10 cellular contexts compared by ENCODE assay signal in genomic region chr5:173707392-173707791, GRCh38.
A peak's percentile ranks its signal among the peaks of the same experiment; 100 is the strongest.
DNase-seq lines count a peak whose midpoint lies in the region; ATAC-seq and TF ChIP-seq lines count a peak whose summit lies in the region.
"Had no signal": no experiment of that assay in that cellular context is flagged by ENCODE, and none has a peak within 500 bp of the region (broad histone marks: within the 10 kb centered on the region; RNA-seq: fewer than 3 reads in every experiment).

No MANE protein-coding gene starts in this region.

- peak; percentile 92 for DNase-seq in AG08395 (ENCODE audit: low spot score)
- peak; percentile 88 for DNase-seq in NB4 (ENCODE audit: low read depth)
- DNase-seq in foreskin melanocyte: peak; percentile 11
- DNase-seq in activated T-cell treated with anti-CD3 and anti-CD28 coated beads, Interleukin-2, amount 50 U/mL, for 48 hours: no peak
- no peak for DNase-seq in ecto neural progenitor cell (ENCODE audit: low spot score)
- no peak for DNase-seq in NCI-H774 (lab: John Stamatoyannopoulos, UW)
- no peak for DNase-seq in KBM-7
- DNase-seq: CD4-positive, CD25-positive, alpha-beta regulatory T cell had no signal

- ATAC-seq in GM21367 (IDR thresholded peaks at IDR 0.05; ENCODE audit: unreplicated experiment): peak; percentile 67

- no peak for TF ChIP-seq CTCF in NB4 (IDR thresholded peaks at IDR 0.05; ENCODE audit: low read depth, low read length)

- TF ChIP-seq POLR2A in NB4 (IDR thresholded peaks at IDR 0.05; ENCODE audit: extremely low read depth, insufficient read length): no peak

- H3K4me3 ChIP-seq in NB4 (ENCODE audit: low read depth, low read length): no peak overlapping the region
- H3K4me3 ChIP-seq: PC-9 had no signal

- in situ Hi-C loops in KBM-7 (cut with MboI; ENCODE audit: low pct_unique_long_range_greater_than_20kb, low sequenced_read_pairs): no loop called here

Comparison
In these comparisons a context has a peak if more than half of its experiments do, and no peak if none do; other contexts are left out.
1. DNase-seq: peak in AG08395 (single experiment), NB4 (single experiment) and foreskin melanocyte (single experiment); none in activated T-cell treated with anti-CD3 and anti-CD28 coated beads, Interleukin-2, amount 50 U/mL, for 48 hours (0 of 2), ecto neural progenitor cell (single experiment), NCI-H774 (single experiment) and KBM-7 (single experiment).